In genomic region chr2:3284657-3285630, GRCh38 we compare ENCODE assay signal across 23 cellular contexts.
"Had no signal": no experiment of that assay in that cellular context is flagged by ENCODE, and none has a peak within 500 bp of the region (broad histone marks: within the 10 kb centered on the region; RNA-seq: fewer than 3 reads in every experiment).

No MANE protein-coding gene starts in this region.

- H3K4me3 Mint-ChIP-seq: activated CD4-positive, alpha-beta memory T cell treated with anti-CD3 and anti-CD28 coated beads, Interleukin-2, amount 10 ng/mL, durations not matched to agents 7 days and 5 days; activated CD8-positive, alpha-beta memory T cell treated with anti-CD3 and anti-CD28 coated beads, Interleukin-2, amount 10 ng/mL, durations not matched to agents 7 days and 5 days; activated naive CD4-positive, alpha-beta T cell treated with anti-CD3 and anti-CD28 coated beads for 36 hours; activated naive CD8-positive, alpha-beta T cell treated with anti-CD3 and anti-CD28 coated beads, Interleukin-2, amount 50 U/mL, for 24 hours; naive thymus-derived CD4-positive, alpha-beta T cell; T-cell had no signal

- H3K4me3 ChIP-seq: coronary artery, gastrocnemius medialis, heart left ventricle, left ventricle myocardium inferior, testis, upper lobe of left lung had no signal

- H3K4me1 ChIP-seq: testis had no signal

- ATAC-seq: activated CD8-positive, alpha-beta memory T cell treated with anti-CD3 and anti-CD28 coated beads, Interleukin-2, amount 10 ng/mL, durations not matched to agents 7 days and 5 days; activated naive CD8-positive, alpha-beta T cell treated with anti-CD3 and anti-CD28 coated beads, Interleukin-2, amount 50 U/mL, for 24 hours; gastrocnemius medialis; heart left ventricle; naive thymus-derived CD4-positive, alpha-beta T cell; T-cell had no signal

- H3K27me3 ChIP-seq: brain microvascular endothelial cell, gastrocnemius medialis, heart left ventricle, testis, upper lobe of left lung had no signal

- H3K27me3 Mint-ChIP-seq: activated CD4-positive, alpha-beta memory T cell treated with anti-CD3 and anti-CD28 coated beads, Interleukin-2, amount 10 ng/mL, durations not matched to agents 7 days and 5 days; activated CD8-positive, alpha-beta memory T cell treated with anti-CD3 and anti-CD28 coated beads, Interleukin-2, amount 10 ng/mL, durations not matched to agents 7 days and 5 days; activated naive CD8-positive, alpha-beta T cell treated with anti-CD3 and anti-CD28 coated beads, Interleukin-2, amount 50 U/mL, for 24 hours; naive thymus-derived CD4-positive, alpha-beta T cell; T-cell had no signal

- H3K36me3 ChIP-seq: brain microvascular endothelial cell, gastrocnemius medialis, heart left ventricle, left ventricle myocardium inferior, upper lobe of left lung had no signal

- H3K27ac ChIP-seq: brain microvascular endothelial cell, coronary artery, gastrocnemius medialis, heart left ventricle, left ventricle myocardium inferior, testis, upper lobe of left lung had no signal

- H3K4me1 Mint-ChIP-seq: activated CD4-positive, alpha-beta memory T cell treated with anti-CD3 and anti-CD28 coated beads, Interleukin-2, amount 10 ng/mL, durations not matched to agents 7 days and 5 days had no signal

- DNase-seq: activated CD4-positive, alpha-beta memory T cell treated with anti-CD3 and anti-CD28 coated beads, Interleukin-2, amount 10 ng/mL, durations not matched to agents 7 days and 5 days; activated CD4-positive, alpha-beta T cell treated with anti-CD3 and anti-CD28 coated beads for 48 hours; activated CD4-positive, CD25-positive, alpha-beta regulatory T cell; activated CD8-positive, alpha-beta memory T cell treated with anti-CD3 and anti-CD28 coated beads, Interleukin-2, amount 10 ng/mL, durations not matched to agents 7 days and 5 days; activated naive CD4-positive, alpha-beta T cell treated with anti-CD3 and anti-CD28 coated beads for 36 hours; activated naive CD8-positive, alpha-beta T cell treated with anti-CD3 and anti-CD28 coated beads, Interleukin-2, amount 50 U/mL, for 24 hours; anterior cingulate cortex; brain microvascular endothelial cell; central memory CD4-positive, alpha-beta T cell; gastrocnemius medialis; heart left ventricle; kidney glomerular epithelial cell; left ventricle myocardium inferior; mesenchymal stem cell; naive thymus-derived CD4-positive, alpha-beta T cell; retina; stimulated activated CD4-positive, alpha-beta T cell treated with anti-CD3 and anti-CD28 coated beads, Interleukin-2, amount 100 ng/mL, for 24 hours; T-cell; T-helper 9 cell; testis had no signal

- H3K9me3 Mint-ChIP-seq: activated naive CD8-positive, alpha-beta T cell treated with anti-CD3 and anti-CD28 coated beads, Interleukin-2, amount 50 U/mL, for 24 hours had no signal

- H3K27ac Mint-ChIP-seq: activated CD4-positive, alpha-beta memory T cell treated with anti-CD3 and anti-CD28 coated beads, Interleukin-2, amount 10 ng/mL, durations not matched to agents 7 days and 5 days; activated CD8-positive, alpha-beta memory T cell treated with anti-CD3 and anti-CD28 coated beads, Interleukin-2, amount 10 ng/mL, durations not matched to agents 7 days and 5 days; activated naive CD4-positive, alpha-beta T cell treated with anti-CD3 and anti-CD28 coated beads for 36 hours; activated naive CD8-positive, alpha-beta T cell treated with anti-CD3 and anti-CD28 coated beads, Interleukin-2, amount 50 U/mL, for 24 hours; activated T-helper 2 cell treated with anti-CD3 and anti-CD28 coated beads, Interferon-gamma antibody, Interleukin-2, Interleukin-4, amounts not matched to agents 10 μg/mL and 5 μg/mL and 100 μg/mL, durations not matched to agents 14 hours and 24 hours and 36 hours; T-cell had no signal

- H3K9me3 ChIP-seq: gastrocnemius medialis, heart left ventricle, left ventricle myocardium inferior, testis, upper lobe of left lung had no signal
